Comparison of ENCODE assay signal across 23 cellular contexts in genomic region chr1:6704746-6705145, GRCh38. TPM values are rescaled to one million over a fixed set of nuclear protein-coding genes. Genes with fewer than 3 reads are reported as not detected.
DNase-seq lines count a peak whose midpoint lies in the region; ATAC-seq and TF ChIP-seq lines count a peak whose summit lies in the region.
"Had no signal": no experiment of that assay in that cellular context is flagged by ENCODE, and none has a peak within 500 bp of the region (broad histone marks: within the 10 kb centered on the region; RNA-seq: fewer than 3 reads in every experiment).

No MANE protein-coding gene starts in this region.

- no peak overlapping the region for H2BK120ac ChIP-seq in neuronal stem cell (ENCODE audit: low read depth, low read length)

- no peak overlapping the region for H2AK5ac ChIP-seq in neuronal stem cell (ENCODE audit: low read depth, low read length)

- H3K36me3 Mint-ChIP-seq in T-helper 1 cell treated with Interleukin-12 subunit alpha and Interleukin-12 subunit beta and Interleukin-4 antibody, amounts not matched to agents 30 μg/mL and 1 μg/mL, for 36 hours (ENCODE audit: low read depth), result no peaks in the 10 kb centered on the region
- H3K36me3 Mint-ChIP-seq in CD4-positive, alpha-beta T cell (ENCODE audit: low read depth), result no peaks in the 10 kb centered on the region
- no peaks in the 10 kb centered on the region for H3K36me3 Mint-ChIP-seq in chondrocyte (ENCODE audit: low read depth)

- DNase-seq in T-helper 1 cell, result no peak
- no peak for DNase-seq in CD4-positive, alpha-beta T cell
- DNase-seq in chondrocyte (ENCODE audit: low spot score), result no peak
- DNase-seq in neuronal stem cell (ENCODE audit: low spot score), result no peak
- DNase-seq in NCI-H2171 (lab: John Stamatoyannopoulos, UW), result no peak
- DNase-seq in MG63, result no peak
- DNase-seq in cardiac septum (ENCODE audit: low spot score), result no peak
- DNase-seq: ACHN; Caco-2; CD4-positive, alpha-beta memory T cell; DND-41; H7; KBM-7; NCI-H1105; NCI-H2029 treated with DMSO at 0.1 percent for 48 hours; NCI-H446; NCI-H526; OCI-M1; Right ventricle myocardium superior had no signal

- no peaks in the 10 kb centered on the region for H3K9me3 Mint-ChIP-seq in T-helper 1 cell treated with Interleukin-12 subunit alpha and Interleukin-12 subunit beta and Interleukin-4 antibody, amounts not matched to agents 30 μg/mL and 1 μg/mL, for 36 hours
- no peaks in the 10 kb centered on the region for H3K9me3 Mint-ChIP-seq in CD4-positive, alpha-beta T cell
- no peaks in the 10 kb centered on the region for H3K9me3 Mint-ChIP-seq in chondrocyte (ENCODE audit: low read depth)
- H3K9me3 Mint-ChIP-seq: HFFc6 had no signal

- H3K36me3 ChIP-seq in neuronal stem cell (replicated peaks in 1 of 2; ENCODE audit: control insufficient read depth in 2 of 2, insufficient read depth in 2 of 2, low read length in 2 of 2), result no peaks in the 10 kb centered on the region
- peaks cover 13% of the 10 kb centered on the region for H3K36me3 ChIP-seq in MG63
- H3K36me3 ChIP-seq: BLaER1 had no signal

- H3K4me3 Mint-ChIP-seq in T-helper 1 cell treated with Interleukin-12 subunit alpha and Interleukin-12 subunit beta and Interleukin-4 antibody, amounts not matched to agents 30 μg/mL and 1 μg/mL, for 36 hours, result no peak overlapping the region
- peak overlapping the region; percentile 63 for H3K4me3 Mint-ChIP-seq in CD4-positive, alpha-beta T cell
- no peak overlapping the region for H3K4me3 Mint-ChIP-seq in chondrocyte (ENCODE audit: unreplicated experiment)
- H3K4me3 Mint-ChIP-seq: HFFc6 had no signal

- H3K27ac ChIP-seq in CD4-positive, alpha-beta T cell (ENCODE audit: low read depth, low read length), result no peak overlapping the region
- H3K27ac ChIP-seq in neuronal stem cell (replicated peaks; ENCODE audit: low read length), result no peak overlapping the region
- H3K27ac ChIP-seq: 22Rv1, BLaER1 had no signal

- H2AFZ ChIP-seq in neuronal stem cell (ENCODE audit: low read length), result no peak overlapping the region

- no peak overlapping the region for H3K18ac ChIP-seq in neuronal stem cell (ENCODE audit: low read length)

- no peak for TF ChIP-seq CTCF in CD4-positive, alpha-beta T cell (IDR thresholded peaks at IDR 0.05)
- no peak for TF ChIP-seq CTCF in chondrocyte (IDR thresholded peaks at IDR 0.05)

- H3K14ac ChIP-seq in neuronal stem cell (ENCODE audit: low read length), result no peak overlapping the region

- no peak overlapping the region for H2BK5ac ChIP-seq in neuronal stem cell (ENCODE audit: low read length)

- no peak overlapping the region for H3K4me2 ChIP-seq in neuronal stem cell (ENCODE audit: insufficient read depth, low read length, poor library complexity, severe bottlenecking)
- H3K4me2 ChIP-seq: BLaER1 had no signal

- H3K27ac Mint-ChIP-seq in T-helper 1 cell treated with Interleukin-12 subunit alpha and Interleukin-12 subunit beta and Interleukin-4 antibody, amounts not matched to agents 30 μg/mL and 1 μg/mL, for 36 hours, result peak overlapping the region; percentile 34
- H3K27ac Mint-ChIP-seq in CD4-positive, alpha-beta T cell, result no peak overlapping the region
- H3K27ac Mint-ChIP-seq in chondrocyte (ENCODE audit: unreplicated experiment), result peak overlapping the region; percentile 41

- H3K4me3 ChIP-seq in neuronal stem cell (ENCODE audit: low read length in 2 of 2) (no peak overlapping the region), MG63 (no peak overlapping the region)
- H3K4me3 ChIP-seq: BLaER1 had no signal

- no peak overlapping the region for H4K91ac ChIP-seq in neuronal stem cell (ENCODE audit: low read depth, low read length, poor library complexity)

- no CpG with 5 or more reads among the region's 6 CpGs for WGBS in neuronal stem cell (ENCODE audit: extremely low coverage in 2 of 2, insufficient read length in 2 of 2, insufficient replicate concordance in 1 of 2), 2 donors

- POLR2A ChIA-PET in CD4-positive, alpha-beta T cell (lab: Charles Lee), result no interaction called here

- H3K4me1 Mint-ChIP-seq in T-helper 1 cell treated with Interleukin-12 subunit alpha and Interleukin-12 subunit beta and Interleukin-4 antibody, amounts not matched to agents 30 μg/mL and 1 μg/mL, for 36 hours (ENCODE audit: low read depth), result peaks cover 16% of the 10 kb centered on the region
- peaks cover 25% of the 10 kb centered on the region for H3K4me1 Mint-ChIP-seq in CD4-positive, alpha-beta T cell (ENCODE audit: low read depth)
- H3K4me1 Mint-ChIP-seq in chondrocyte (ENCODE audit: low read depth), result peaks cover 27% of the 10 kb centered on the region

- H3K23ac ChIP-seq in neuronal stem cell (ENCODE audit: low read depth, low read length, poor library complexity), result no peak overlapping the region

- CTCF ChIA-PET in CD4-positive, alpha-beta T cell (lab: Charles Lee), result no interaction called here

- H2BK15ac ChIP-seq in neuronal stem cell (ENCODE audit: low read length), result no peak overlapping the region

- ATAC-seq in CD4-positive, alpha-beta T cell (ENCODE audit: poor library complexity), result no peak

- H3K4ac ChIP-seq in neuronal stem cell (ENCODE audit: low read length), result peak overlapping the region; percentile 23

- no peak overlapping the region for H4K8ac ChIP-seq in neuronal stem cell (ENCODE audit: low read depth, low read length)

- H3K4me1 ChIP-seq in neuronal stem cell (ENCODE audit: control insufficient read depth in 2 of 2, insufficient read depth in 1 of 2, low read depth in 1 of 2, low read length in 2 of 2), result peaks cover 5 to 6% of the 10 kb centered on the region in 2 donors

- intact Hi-C loops in CD4-positive, alpha-beta T cell (cut with DNase I, micrococcal nuclease), result loop anchor here in 1 of 2 experiments (10.0 kb wide), 2 partner anchors 470 to 500 kb away; partner anchors contain the start of genes ICMT and RNF207
- intact Hi-C loops in cardiac septum (cut with DNase I), result loop anchor here (5.0 kb wide), 2 partner anchors 77 to 78 kb away; no protein-coding TSS in a partner anchor

- no peak overlapping the region for H2BK12ac ChIP-seq in neuronal stem cell (ENCODE audit: low read length)

- no peak overlapping the region for H3K9ac ChIP-seq in neuronal stem cell (ENCODE audit: low read depth, low read length, poor library complexity)
- H3K9ac ChIP-seq: BLaER1 had no signal

- peaks cover 5% of the 10 kb centered on the region for H3K27me3 Mint-ChIP-seq in T-helper 1 cell treated with Interleukin-12 subunit alpha and Interleukin-12 subunit beta and Interleukin-4 antibody, amounts not matched to agents 30 μg/mL and 1 μg/mL, for 36 hours (ENCODE audit: low read depth)
- peaks cover 14% of the 10 kb centered on the region for H3K27me3 Mint-ChIP-seq in CD4-positive, alpha-beta T cell
- peaks cover 22% of the 10 kb centered on the region for H3K27me3 Mint-ChIP-seq in chondrocyte (ENCODE audit: low read depth)

- peaks cover 8% of the 10 kb centered on the region for H3K79me1 ChIP-seq in neuronal stem cell (ENCODE audit: low read depth, low read length)

- H3K9me3 ChIP-seq in CD4-positive, alpha-beta T cell (ENCODE audit: control insufficient read depth, low read length), result no peaks in the 10 kb centered on the region
- H3K9me3 ChIP-seq in neuronal stem cell (replicated peaks in 1 of 2; ENCODE audit: control insufficient read depth in 2 of 2, insufficient read depth in 1 of 2, low read depth in 1 of 2, low read length in 2 of 2), result peaks cover 0 to 2% of the 10 kb centered on the region in 2 donors
- no peaks in the 10 kb centered on the region for H3K9me3 ChIP-seq in MG63
- H3K9me3 ChIP-seq: BLaER1, Caco-2 had no signal

- no peaks in the 10 kb centered on the region for H3K27me3 ChIP-seq in CD4-positive, alpha-beta T cell (ENCODE audit: control insufficient read depth, insufficient read depth, low read length)
- H3K27me3 ChIP-seq in neuronal stem cell (ENCODE audit: control insufficient read depth in 3 of 3, insufficient read depth in 3 of 3, low read depth in 1 of 3, low read length in 3 of 3), result peaks cover 0 to 16% (median 3%) of the 10 kb centered on the region in 3 experiments
- H3K27me3 ChIP-seq in MG63, result no peaks in the 10 kb centered on the region
- H3K27me3 ChIP-seq: BLaER1 had no signal

RNA-seq across cellular contexts. Expression of gene DNAJC11, which starts 3.1 kb away (rescaled TPM):
- total RNA-seq in CD4-positive, alpha-beta T cell, result 10 to 100 TPM; 20.6 to 24.0 TPM
- total RNA-seq in chondrocyte (46.3 to 49.7 TPM (median 47.2 TPM) in 3 replicates), cardiac septum (49.4 TPM)
- 35.5 TPM for polyA plus RNA-seq in neuronal stem cell (2013, experiment 1 of 2)
- polyA plus RNA-seq in neuronal stem cell (2013, experiment 2 of 2), result 36.7 TPM
- total RNA-seq in MG63 (2014; rRNA removed; shearing (Covaris generic); ENCODE audit: low replicate concordance), result 66.4 and 71.8 TPM in 2 replicates
